Comparison of ENCODE assay signal across 19 cellular contexts in genomic region chr7:91455411-91455810, GRCh38.
"Had no signal": no experiment of that assay in that cellular context is flagged by ENCODE, and none has a peak within 500 bp of the region (broad histone marks: within the 10 kb centered on the region; RNA-seq: fewer than 3 reads in every experiment).

No MANE protein-coding gene starts in this region.

- H3K4me3 ChIP-seq: MG63, SK-N-MC had no signal

- DNase-seq: Karpas-422, KG1, MG63, NCI-H1092, NCI-H1105 treated with DMSO at 0.1 percent for 48 hours, NCI-H1417 treated with DMSO at 0.1 percent for 48 hours, NCI-H146, NCI-H1694 treated with DMSO at 0.1 percent for 48 hours, NCI-H1930, NCI-H2081, NCI-H2107, NCI-H2227 treated with DMSO at 0.1 percent for 48 hours, NCI-H524, NCI-H526 treated with DMSO at 0.1 percent for 48 hours, NCI-H748 treated with DMSO at 0.1 percent for 48 hours, SHP77 had no signal

- H3K36me3 ChIP-seq: MG63 had no signal

- H3K27me3 ChIP-seq: MG63 had no signal

- H3K27ac ChIP-seq: HL-60, RWPE1, SK-N-MC had no signal
